1 cellular context compared by ENCODE assay signal in genomic region chr7:36278069-36278766, GRCh38.
TF ChIP-seq lines count a peak whose summit lies in the region.

No MANE protein-coding gene starts in this region.

TF ChIP-seq in SK-N-SH, 30 proteins besides CTCF, POLR2A, EP300 and RAD21 (continued from another document):
- no peak for TF ChIP-seq SIN3A (IDR thresholded peaks at IDR 0.05; ENCODE audit: borderline replicate concordance, low read depth, low read length)
